In the genomic region with DNA sequence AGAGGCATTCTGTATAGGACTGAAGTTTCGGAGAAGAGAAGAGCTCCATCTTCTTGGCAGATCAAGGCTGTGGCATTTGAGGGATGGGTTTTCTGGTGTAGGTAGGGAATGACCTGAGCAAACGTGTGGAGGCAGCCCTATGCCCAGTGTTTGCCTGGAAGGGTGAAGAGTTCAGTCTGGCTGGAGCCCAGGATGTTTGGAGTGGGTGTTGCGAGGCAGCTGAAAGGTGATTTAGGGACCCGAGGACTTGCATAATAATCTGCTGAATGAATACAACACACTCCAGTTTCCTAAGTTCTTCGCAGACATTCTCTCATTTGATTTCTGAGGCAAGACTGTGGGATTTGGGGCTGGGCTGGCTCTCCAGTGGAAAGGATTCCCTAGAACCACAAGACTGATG, we compare ENCODE assay signal across 32 cellular contexts.
"Had no signal": no experiment of that assay in that cellular context is flagged by ENCODE, and none has a peak within 500 bp of the region (broad histone marks: within the 10 kb centered on the region; RNA-seq: fewer than 3 reads in every experiment).

No MANE protein-coding gene starts in this region.

- H3K27ac ChIP-seq: ascending aorta, esophagus muscularis mucosa, foreskin keratinocyte, heart left ventricle, sigmoid colon, thoracic aorta, uterus, VCaP had no signal

- H3K4me3 Mint-ChIP-seq: activated naive CD4-positive, alpha-beta T cell treated with anti-CD3 and anti-CD28 coated beads, Interleukin-2, amount 10 ng/mL, durations not matched to agents 7 days and 5 days; activated naive CD8-positive, alpha-beta T cell treated with anti-CD3 and anti-CD28 coated beads, Interleukin-2, amount 10 ng/mL, durations not matched to agents 7 days and 5 days; brain; endodermal cell; immature natural killer cell; natural killer cell treated with Interleukin-12 subunit alpha and Interleukin-12 subunit beta and Interleukin-15 and Interleukin-18, amount 100 ng/mL, for 72 hours; stimulated activated effector memory CD8-positive, alpha-beta T cell treated with anti-CD3 and anti-CD28 coated beads, Interleukin-12 subunit alpha, Interleukin-12 subunit beta, amount 100 ng/mL, for 72 hours; stimulated activated naive CD8-positive, alpha-beta T cell treated with anti-CD3 and anti-CD28 coated beads, Interleukin-15, Interleukin-2, amounts not matched to agents 100 ng/mL and 50 ng/mL, for 24 hours; T-helper 1 cell treated with Interleukin-12 subunit alpha and Interleukin-12 subunit beta and Interleukin-4 antibody, amounts not matched to agents 30 μg/mL and 1 μg/mL, for 36 hours had no signal

- H3K4me3 ChIP-seq: ascending aorta, esophagus muscularis mucosa, heart left ventricle, sigmoid colon, thoracic aorta, uterus had no signal

- H3K27me3 ChIP-seq: ascending aorta, uterus had no signal

- FAIRE-seq: kidney, small intestine, TTC549 had no signal

- H3K4me1 Mint-ChIP-seq: activated naive CD4-positive, alpha-beta T cell treated with anti-CD3 and anti-CD28 coated beads, Interleukin-2, amount 10 ng/mL, durations not matched to agents 7 days and 5 days; activated naive CD8-positive, alpha-beta T cell treated with anti-CD3 and anti-CD28 coated beads, Interleukin-2, amount 10 ng/mL, durations not matched to agents 7 days and 5 days; endodermal cell; immature natural killer cell; stimulated activated effector memory CD8-positive, alpha-beta T cell treated with anti-CD3 and anti-CD28 coated beads, Interleukin-12 subunit alpha, Interleukin-12 subunit beta, amount 100 ng/mL, for 72 hours had no signal

- H3K9me3 Mint-ChIP-seq: activated naive CD4-positive, alpha-beta T cell treated with anti-CD3 and anti-CD28 coated beads, Interleukin-2, amount 10 ng/mL, durations not matched to agents 7 days and 5 days; activated naive CD8-positive, alpha-beta T cell treated with anti-CD3 and anti-CD28 coated beads, Interleukin-2, amount 10 ng/mL, durations not matched to agents 7 days and 5 days; brain; endodermal cell; natural killer cell treated with Interleukin-12 subunit alpha and Interleukin-12 subunit beta and Interleukin-15 and Interleukin-18, amount 100 ng/mL, for 72 hours; stimulated activated effector memory CD8-positive, alpha-beta T cell treated with anti-CD3 and anti-CD28 coated beads, Interleukin-12 subunit alpha, Interleukin-12 subunit beta, amount 100 ng/mL, for 72 hours; stimulated activated naive CD8-positive, alpha-beta T cell treated with anti-CD3 and anti-CD28 coated beads, Interleukin-15, Interleukin-2, amounts not matched to agents 100 ng/mL and 50 ng/mL, for 24 hours; T-helper 1 cell treated with Interleukin-12 subunit alpha and Interleukin-12 subunit beta and Interleukin-4 antibody, amounts not matched to agents 30 μg/mL and 1 μg/mL, for 36 hours had no signal

- DNase-seq: activated CD4-positive, alpha-beta T cell treated with anti-CD3 and anti-CD28 coated beads for 48 hours; activated CD4-positive, alpha-beta T cell treated with anti-CD3 and anti-CD28 coated beads, Interleukin-2, amount 50 U/mL, for 48 hours; activated CD8-positive, alpha-beta memory T cell treated with anti-CD3 and anti-CD28 coated beads for 24 hours; activated gamma-delta T cell; activated naive CD4-positive, alpha-beta T cell treated with anti-CD3 and anti-CD28 coated beads, Interleukin-2, amount 10 ng/mL, durations not matched to agents 7 days and 5 days; activated naive CD8-positive, alpha-beta T cell treated with anti-CD3 and anti-CD28 coated beads, Interleukin-2, amount 10 ng/mL, durations not matched to agents 7 days and 5 days; activated T-cell treated with anti-CD3 and anti-CD28 coated beads, Interleukin-2, amount 50 U/mL, for 1 hour; caudate nucleus; endodermal cell; foreskin keratinocyte; heart left ventricle; hypothalamus; immature natural killer cell; kidney; left ventricle myocardium superior; mesenchymal stem cell; sigmoid colon; small intestine; stimulated activated CD4-positive, alpha-beta T cell treated with anti-CD3 and anti-CD28 coated beads, Interleukin-4, amount 100 ng/mL, for 24 hours; T-helper 9 cell; trophoblast cell; uterus had no signal

- ATAC-seq: foreskin keratinocyte; heart left ventricle; left ventricle myocardium superior; natural killer cell treated with Interleukin-12 subunit alpha and Interleukin-12 subunit beta and Interleukin-15 and Interleukin-18, amount 100 ng/mL, for 72 hours; stimulated activated effector memory CD8-positive, alpha-beta T cell treated with anti-CD3 and anti-CD28 coated beads, Interleukin-12 subunit alpha, Interleukin-12 subunit beta, amount 100 ng/mL, for 72 hours had no signal

- H3K27ac Mint-ChIP-seq: activated naive CD4-positive, alpha-beta T cell treated with anti-CD3 and anti-CD28 coated beads, Interleukin-2, amount 10 ng/mL, durations not matched to agents 7 days and 5 days; activated naive CD8-positive, alpha-beta T cell treated with anti-CD3 and anti-CD28 coated beads, Interleukin-2, amount 10 ng/mL, durations not matched to agents 7 days and 5 days; brain; endodermal cell; immature natural killer cell; natural killer cell treated with Interleukin-12 subunit alpha and Interleukin-12 subunit beta and Interleukin-15 and Interleukin-18, amount 100 ng/mL, for 72 hours; stimulated activated effector memory CD8-positive, alpha-beta T cell treated with anti-CD3 and anti-CD28 coated beads, Interleukin-12 subunit alpha, Interleukin-12 subunit beta, amount 100 ng/mL, for 72 hours; stimulated activated naive CD8-positive, alpha-beta T cell treated with anti-CD3 and anti-CD28 coated beads, Interleukin-15, Interleukin-2, amounts not matched to agents 100 ng/mL and 50 ng/mL, for 24 hours; T-helper 1 cell treated with Interleukin-12 subunit alpha and Interleukin-12 subunit beta and Interleukin-4 antibody, amounts not matched to agents 30 μg/mL and 1 μg/mL, for 36 hours had no signal

- H3K9me3 ChIP-seq: ascending aorta, esophagus muscularis mucosa, heart left ventricle, sigmoid colon, thoracic aorta, uterus had no signal

- H3K4me1 ChIP-seq: ascending aorta, esophagus muscularis mucosa, heart left ventricle, sigmoid colon, uterus had no signal

- H3K36me3 ChIP-seq: ascending aorta, esophagus muscularis mucosa, heart left ventricle, sigmoid colon, thoracic aorta, uterus had no signal

- H3K36me3 Mint-ChIP-seq: activated naive CD4-positive, alpha-beta T cell treated with anti-CD3 and anti-CD28 coated beads, Interleukin-2, amount 10 ng/mL, durations not matched to agents 7 days and 5 days; activated naive CD8-positive, alpha-beta T cell treated with anti-CD3 and anti-CD28 coated beads, Interleukin-2, amount 10 ng/mL, durations not matched to agents 7 days and 5 days; brain; immature natural killer cell; natural killer cell treated with Interleukin-12 subunit alpha and Interleukin-12 subunit beta and Interleukin-15 and Interleukin-18, amount 100 ng/mL, for 72 hours; stimulated activated effector memory CD8-positive, alpha-beta T cell treated with anti-CD3 and anti-CD28 coated beads, Interleukin-12 subunit alpha, Interleukin-12 subunit beta, amount 100 ng/mL, for 72 hours had no signal
